Comparison of ENCODE assay signal across 1 cellular context in genomic region chr1:21325231-21325718, GRCh38.
TF ChIP-seq lines count a peak whose summit lies in the region.

No MANE protein-coding gene starts in this region.

TF ChIP-seq in K562, 482 proteins besides CTCF, POLR2A, EP300 and RAD21 (continued from another document):
- TF ChIP-seq ARID4B (CRISPR knock-in tag; IDR thresholded peaks at IDR 0.05), result 0 out of 2 replicates have a peak, but pooled peaks have one; percentile 13
- no peak for TF ChIP-seq GTF2F1 (IDR thresholded peaks at IDR 0.05; ENCODE audit: low read depth, low read length)
